Comparison of ENCODE assay signal across 9 cellular contexts in the genomic region with DNA sequence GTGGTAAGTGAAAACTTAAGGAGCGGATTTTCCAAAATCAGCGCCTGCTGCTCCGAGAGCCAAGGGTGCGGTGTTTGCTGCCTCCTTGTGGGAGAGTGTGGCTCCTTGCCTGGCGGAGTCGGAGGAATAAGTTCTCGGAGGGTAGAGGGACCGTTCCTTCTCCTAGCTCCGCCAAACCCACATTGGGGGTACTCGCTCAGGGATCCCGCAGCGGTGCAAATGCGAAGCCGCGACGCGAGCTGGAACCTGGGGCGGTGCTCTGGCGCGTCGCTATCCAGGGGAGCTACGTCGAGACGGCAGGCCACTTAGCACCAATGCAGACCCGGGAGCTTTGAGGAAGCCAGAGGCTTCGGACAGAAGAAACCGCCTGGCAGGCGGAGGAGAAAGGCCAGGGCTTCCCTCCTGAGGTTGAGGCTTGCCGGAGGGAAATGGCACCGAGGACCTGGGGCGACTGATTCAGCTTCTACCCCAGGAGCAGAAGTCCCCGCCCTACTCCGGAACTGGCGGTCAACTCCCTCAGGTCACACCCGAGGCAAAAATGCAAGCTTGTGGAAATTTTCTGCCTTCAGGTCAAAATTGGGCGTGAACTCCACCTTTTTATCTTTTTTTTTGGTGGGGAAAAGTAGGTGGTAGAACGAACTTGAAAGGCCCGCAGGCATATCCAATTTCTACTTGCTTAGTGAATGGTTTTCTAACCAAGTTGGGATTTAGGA. TPM values are rescaled to one million over a fixed set of nuclear protein-coding genes. Genes with fewer than 3 reads are reported as not detected.
A peak's percentile ranks its signal among the peaks of the same experiment; 100 is the strongest.
DNase-seq lines count a peak whose midpoint lies in the region; ATAC-seq and TF ChIP-seq lines count a peak whose summit lies in the region.
"Had no signal": no experiment of that assay in that cellular context is flagged by ENCODE, and none has a peak within 500 bp of the region (broad histone marks: within the 10 kb centered on the region; RNA-seq: fewer than 3 reads in every experiment).

No MANE protein-coding gene starts in this region.

- ATAC-seq in GM18519 (IDR thresholded peaks at IDR 0.05; ENCODE audit: low FRiP score, unreplicated experiment): peak; percentile 61
- peak; percentile 88 for ATAC-seq in HG03025 (IDR thresholded peaks at IDR 0.05; ENCODE audit: low FRiP score, unreplicated experiment)
- ATAC-seq in activated CD8-positive, alpha-beta memory T cell treated with anti-CD3 and anti-CD28 coated beads, Interleukin-2, amount 10 ng/mL, durations not matched to agents 7 days and 5 days: peak; percentile 96

- no peaks in the 10 kb centered on the region for H3K27me3 Mint-ChIP-seq in activated CD8-positive, alpha-beta memory T cell treated with anti-CD3 and anti-CD28 coated beads, Interleukin-2, amount 10 ng/mL, durations not matched to agents 7 days and 5 days

- peak overlapping the region; percentile 58 for H3K27ac ChIP-seq in epithelial cell of prostate

- CTCF ChIA-PET in activated CD8-positive, alpha-beta memory T cell treated with anti-CD3 and anti-CD28 coated beads, Interleukin-2, amount 10 ng/mL, durations not matched to agents 7 days and 5 days (lab: Charles Lee): interaction anchor here (1.0 to 1.9 kb wide), 9 partner anchors 11 to 772 kb away, joined by 3 to 14 read pairs (median 5); no protein-coding TSS in a partner anchor

- peak overlapping the region; percentile 80 for H3K9ac ChIP-seq in mucosa of stomach (ENCODE audit: low read length)

- peak; percentile 76 for TF ChIP-seq CTCF in AG10803 (conservative IDR thresholded peaks at IDR 0.05; ENCODE audit: low read length)

- peak; percentile 42 for DNase-seq in AG10803 (ENCODE audit: low read depth)
- DNase-seq in NCI-H526 treated with DMSO at 0.1 percent for 48 hours (lab: John Stamatoyannopoulos, UW): peak; percentile 10
- DNase-seq in activated CD8-positive, alpha-beta memory T cell treated with anti-CD3 and anti-CD28 coated beads, Interleukin-2, amount 10 ng/mL, durations not matched to agents 7 days and 5 days: peak; percentile 85
- no peak for DNase-seq in epithelial cell of prostate (ENCODE audit: low read depth, low spot score)
- DNase-seq in stimulated activated CD8-positive, alpha-beta memory T cell treated with anti-CD3 and anti-CD28 coated beads, Interleukin-7, amount 100 ng/mL, for 1 hour (ENCODE audit: low read depth in 2 of 2): peak; percentile 20 to 33

- peaks cover 4% of the 10 kb centered on the region for H3K4me1 ChIP-seq in mucosa of stomach (ENCODE audit: control insufficient read depth, insufficient read depth, low read length)

- no peaks in the 10 kb centered on the region for H3K9me3 ChIP-seq in mucosa of stomach (ENCODE audit: control insufficient read depth, low read length)

- H3K36me3 ChIP-seq in mucosa of stomach (ENCODE audit: control insufficient read depth, insufficient read depth, low read length): no peaks in the 10 kb centered on the region

- H3K4me3 ChIP-seq in AG10803 (ENCODE audit: low read length) (peak overlapping the region; percentile 69), mucosa of stomach (ENCODE audit: low read length) (peak overlapping the region; percentile 74)

- H3K4me3 Mint-ChIP-seq in activated CD8-positive, alpha-beta memory T cell treated with anti-CD3 and anti-CD28 coated beads, Interleukin-2, amount 10 ng/mL, durations not matched to agents 7 days and 5 days: peak overlapping the region; percentile 77

- H3K9me3 Mint-ChIP-seq in activated CD8-positive, alpha-beta memory T cell treated with anti-CD3 and anti-CD28 coated beads, Interleukin-2, amount 10 ng/mL, durations not matched to agents 7 days and 5 days (ENCODE audit: low read depth): no peaks in the 10 kb centered on the region

- no peaks in the 10 kb centered on the region for H3K27me3 ChIP-seq in mucosa of stomach (ENCODE audit: control insufficient read depth, insufficient read depth, low read length)

- H3K4me1 Mint-ChIP-seq in activated CD8-positive, alpha-beta memory T cell treated with anti-CD3 and anti-CD28 coated beads, Interleukin-2, amount 10 ng/mL, durations not matched to agents 7 days and 5 days: peaks cover 31% of the 10 kb centered on the region

- peaks cover 3% of the 10 kb centered on the region for H3K36me3 Mint-ChIP-seq in activated CD8-positive, alpha-beta memory T cell treated with anti-CD3 and anti-CD28 coated beads, Interleukin-2, amount 10 ng/mL, durations not matched to agents 7 days and 5 days

- peak overlapping the region; percentile 85 for H3K27ac Mint-ChIP-seq in activated CD8-positive, alpha-beta memory T cell treated with anti-CD3 and anti-CD28 coated beads, Interleukin-2, amount 10 ng/mL, durations not matched to agents 7 days and 5 days

RNA-seq across cellular contexts. Expression of a gene that starts 5.7 kb away (rescaled TPM):
- total RNA-seq in activated CD8-positive, alpha-beta memory T cell treated with anti-CD3 and anti-CD28 coated beads, Interleukin-2, amount 10 ng/mL, durations not matched to agents 7 days and 5 days: 1 to 10 TPM in 1 of 2 experiments, under 1 TPM in 1; 0.77 to 1.3 TPM

RNA-seq across cellular contexts. Expression of a gene that starts 19.3 kb away (rescaled TPM):
- 1 to 10 TPM in 1 of 2 experiments, under 1 TPM in 1; 0.40 to 1.1 TPM for total RNA-seq in activated CD8-positive, alpha-beta memory T cell treated with anti-CD3 and anti-CD28 coated beads, Interleukin-2, amount 10 ng/mL, durations not matched to agents 7 days and 5 days

RNA-seq across cellular contexts. Expression of a gene that starts 26.5 kb away (rescaled TPM):
- total RNA-seq in activated CD8-positive, alpha-beta memory T cell treated with anti-CD3 and anti-CD28 coated beads, Interleukin-2, amount 10 ng/mL, durations not matched to agents 7 days and 5 days: not detected
- total RNA-seq: T-helper 2 cell treated with Interferon-gamma antibody and Interleukin-4, amounts not matched to agents 100 ng/mL and 5 ng/mL, for 36 hours had no signal

RNA-seq across cellular contexts. Expression of a gene that starts 34.9 kb away (rescaled TPM):
- total RNA-seq in activated CD8-positive, alpha-beta memory T cell treated with anti-CD3 and anti-CD28 coated beads, Interleukin-2, amount 10 ng/mL, durations not matched to agents 7 days and 5 days: not detected
- total RNA-seq: T-helper 2 cell treated with Interferon-gamma antibody and Interleukin-4, amounts not matched to agents 100 ng/mL and 5 ng/mL, for 36 hours had no signal
